15 cellular contexts compared by ENCODE assay signal in genomic region chr4:36785965-36786364, GRCh38.
"Had no signal": no experiment of that assay in that cellular context is flagged by ENCODE, and none has a peak within 500 bp of the region (broad histone marks: within the 10 kb centered on the region; RNA-seq: fewer than 3 reads in every experiment).

No MANE protein-coding gene starts in this region.

- DNase-seq: activated B cell treated with CpG ODN at 0.5 μM for 24 hours; activated CD4-positive, alpha-beta memory T cell treated with anti-CD3 and anti-CD28 coated beads for 36 hours; activated CD4-positive, alpha-beta T cell treated with anti-CD3 and anti-CD28 coated beads for 4 hours; activated T-cell treated with anti-CD3 and anti-CD28 coated beads for 4 hours; dermis blood vessel endothelial cell; effector memory CD4-positive, alpha-beta T cell; esophagus squamous epithelium; immature natural killer cell; left ventricle myocardium inferior; mammary epithelial cell; occipital lobe; posterior cingulate gyrus; spleen; stimulated activated CD4-positive, alpha-beta T cell treated with anti-CD3 and anti-CD28 coated beads, Interleukin-4, amount 100 ng/mL, for 4 hours; testis had no signal
